In genomic region chr16:58392215-58393137, GRCh38 we compare ENCODE assay signal across 1 cellular context.
TF ChIP-seq lines count a peak whose summit lies in the region.

Gene GINS3, plus strand, starts transcription at chr16:58392471. Its CDS starts 131 bp downstream, at chr16:58392602.

TF ChIP-seq in K562, 482 proteins besides CTCF, POLR2A, EP300 and RAD21 (continued from another document):
- TF ChIP-seq MGA (IDR thresholded peaks at IDR 0.05) (peak; percentile 98), ZNF23 (CRISPR knock-in tag; IDR thresholded peaks at IDR 0.05) (0 out of 2 replicates have a peak, but pooled peaks have one; percentile 14), KLF16 (IDR thresholded peaks at IDR 0.05) (0 out of 2 replicates have a peak, but pooled peaks have one; percentile 18), ZNF24 (IDR thresholded peaks at IDR 0.05) (0 out of 2 replicates have a peak, but pooled peaks have one; percentile 8), TOE1 (IDR thresholded peaks at IDR 0.05; ENCODE audit: borderline replicate concordance) (peak; percentile 94), TOE1 (CRISPR knock-in tag; IDR thresholded peaks at IDR 0.05; ENCODE audit: borderline replicate concordance, low read depth) (no peak), TAF7 (tag; IDR thresholded peaks at IDR 0.05) (peak; percentile 84), ARNT (IDR thresholded peaks at IDR 0.05) (peak; percentile 46 to 72; a peak in 3 of 4 replicates), ARID1B (IDR thresholded peaks at IDR 0.05) (peak; percentile 51), SMARCC2 (IDR thresholded peaks at IDR 0.05; ENCODE audit: low read depth) (0 out of 2 replicates have a peak, but pooled peaks have one; percentile 14), CEBPZ (IDR thresholded peaks at IDR 0.05; ENCODE audit: borderline replicate concordance, low read depth, low read length) (no peak), ESRRB (CRISPR knock-in tag; IDR thresholded peaks at IDR 0.05; ENCODE audit: borderline replicate concordance) (no peak), ZNF655 (CRISPR knock-in tag; IDR thresholded peaks at IDR 0.05) (no peak), GABPA (tag; conservative IDR thresholded peaks at IDR 0.05; ENCODE audit: low read depth) (peak; percentile 90), KAT8 (IDR thresholded peaks at IDR 0.05; ENCODE audit: low read depth) (no peak), ZZZ3 (IDR thresholded peaks at IDR 0.05) (peak; percentile 96), GTF2F1 (IDR thresholded peaks at IDR 0.05; ENCODE audit: low read depth, low read length) (peak; percentile 55; the same call in 1 of the 2 replicates), E2F6 (IDR thresholded peaks at IDR 0.05; ENCODE audit: borderline replicate concordance in 1 of 2, extremely low read depth in 1 of 2, insufficient read depth in 1 of 2, insufficient read length in 1 of 2, low read depth in 1 of 2, low read length in 1 of 2, poor library complexity in 1 of 2, severe bottlenecking in 1 of 2) (peak; percentile 96 to 99), ELF1 (tag; IDR thresholded peaks at IDR 0.05) (peak; percentile 77), TCF3 (CRISPR knock-in tag; IDR thresholded peaks at IDR 0.05) (peak; percentile 21; the same call in 1 of the 2 replicates), RBFOX2 (IDR thresholded peaks at IDR 0.05; ENCODE audit: low read depth, low read length) (peak; percentile 96), ATF3 (IDR thresholded peaks at IDR 0.05) (no peak), ATF3 (CRISPR knock-in tag; conservative IDR thresholded peaks at IDR 0.05) (peak; percentile 86), SMARCA4 (IDR thresholded peaks at IDR 0.05) (peak; percentile 52; the same call in 1 of the 2 replicates), ATF7 (IDR thresholded peaks at IDR 0.05) (peak; percentile 40; the same call in 1 of the 2 replicates), KLF1 (tag; IDR thresholded peaks at IDR 0.05) (peak; percentile 99), CREM (IDR thresholded peaks at IDR 0.05; ENCODE audit: low read depth) (peak; percentile 83), STAT5B (CRISPR knock-in tag; IDR thresholded peaks at IDR 0.05) (no peak), HNRNPUL1 (IDR thresholded peaks at IDR 0.05; ENCODE audit: low read length) (no peak), THRAP3 (IDR thresholded peaks at IDR 0.05; ENCODE audit: borderline replicate concordance) (0 out of 2 replicates have a peak, but pooled peaks have one; percentile 37), DNMT1 (IDR thresholded peaks at IDR 0.05) (peak; percentile 72; the same call in 1 of the 2 replicates), LEF1 (IDR thresholded peaks at IDR 0.05) (no peak; the same call in 1 of the 2 replicates), C11orf30 (IDR thresholded peaks at IDR 0.05; ENCODE audit: low read depth) (peak; percentile 76), NUFIP1 (IDR thresholded peaks at IDR 0.05; ENCODE audit: partially characterized antibody) (no peak), ATF1 (CRISPR knock-in tag; IDR thresholded peaks at IDR 0.05) (no peak), ATF1 (tag; IDR thresholded peaks at IDR 0.05) (peak; percentile 94)
- TF ChIP-seq, protein P1, sequence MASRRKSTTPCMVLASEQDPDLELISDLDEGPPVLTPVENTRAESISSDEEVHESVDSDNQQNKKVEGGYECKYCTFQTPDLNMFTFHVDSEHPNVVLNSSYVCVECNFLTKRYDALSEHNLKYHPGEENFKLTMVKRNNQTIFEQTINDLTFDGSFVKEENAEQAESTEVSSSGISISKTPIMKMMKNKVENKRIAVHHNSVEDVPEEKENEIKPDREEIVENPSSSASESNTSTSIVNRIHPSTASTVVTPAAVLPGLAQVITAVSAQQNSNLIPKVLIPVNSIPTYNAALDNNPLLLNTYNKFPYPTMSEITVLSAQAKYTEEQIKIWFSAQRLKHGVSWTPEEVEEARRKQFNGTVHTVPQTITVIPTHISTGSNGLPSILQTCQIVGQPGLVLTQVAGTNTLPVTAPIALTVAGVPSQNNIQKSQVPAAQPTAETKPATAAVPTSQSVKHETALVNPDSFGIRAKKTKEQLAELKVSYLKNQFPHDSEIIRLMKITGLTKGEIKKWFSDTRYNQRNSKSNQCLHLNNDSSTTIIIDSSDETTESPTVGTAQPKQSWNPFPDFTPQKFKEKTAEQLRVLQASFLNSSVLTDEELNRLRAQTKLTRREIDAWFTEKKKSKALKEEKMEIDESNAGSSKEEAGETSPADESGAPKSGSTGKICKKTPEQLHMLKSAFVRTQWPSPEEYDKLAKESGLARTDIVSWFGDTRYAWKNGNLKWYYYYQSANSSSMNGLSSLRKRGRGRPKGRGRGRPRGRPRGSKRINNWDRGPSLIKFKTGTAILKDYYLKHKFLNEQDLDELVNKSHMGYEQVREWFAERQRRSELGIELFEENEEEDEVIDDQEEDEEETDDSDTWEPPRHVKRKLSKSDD (conservative IDR thresholded peaks at IDR 0.05; ENCODE audit: low read length) = 0 out of 2 replicates have a peak, but pooled peaks have one; percentile 67
